ENCODE assay signal across 1 cellular context in the genomic region with DNA sequence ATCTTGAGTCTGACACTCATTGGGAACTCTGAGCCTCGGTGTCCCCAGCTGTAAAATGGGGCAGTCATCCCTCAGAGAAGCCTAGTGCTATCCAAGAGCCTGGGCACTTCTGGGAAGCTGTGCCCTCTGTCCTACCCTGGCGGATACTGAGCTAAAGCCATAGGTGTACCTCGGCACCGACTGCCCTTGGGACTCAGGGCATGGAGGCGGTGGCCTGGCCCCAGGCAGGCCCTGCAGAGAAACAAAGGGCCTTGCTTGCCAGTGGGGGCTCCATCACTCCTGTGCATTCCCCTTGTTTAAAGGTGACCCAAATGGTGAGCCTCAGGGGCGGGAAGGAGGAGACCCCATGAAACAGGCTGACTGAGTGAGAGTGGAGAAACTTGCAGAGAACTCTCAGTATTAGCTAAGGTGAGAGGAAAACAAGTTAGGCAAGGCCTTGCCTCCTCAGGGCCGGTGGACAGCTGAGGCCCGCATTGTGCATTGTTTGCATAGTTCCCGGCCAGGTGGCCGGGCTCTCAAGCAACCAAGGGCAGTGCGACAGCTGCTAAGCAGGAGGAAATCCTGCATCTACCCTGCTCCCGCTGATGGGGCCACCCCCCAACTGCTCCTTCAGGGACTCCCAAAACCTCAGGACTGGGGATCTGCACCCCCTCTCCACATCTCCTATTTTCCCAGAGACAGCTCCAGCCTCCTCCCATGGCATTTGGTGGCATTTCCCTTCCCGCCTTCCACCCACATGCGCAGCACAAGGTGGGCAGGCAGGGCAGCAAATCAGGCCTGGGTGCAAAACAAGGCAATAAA.
TF ChIP-seq lines count a peak whose summit lies in the region.

No MANE protein-coding gene starts in this region.

TF ChIP-seq in IMR-90, 13 proteins besides CTCF, POLR2A, EP300 and RAD21 (continued from another document):
- no peak for TF ChIP-seq NFE2L2 (IDR thresholded peaks at IDR 0.05; ENCODE audit: low read depth, low read length)
- no peak for TF ChIP-seq MAFK (IDR thresholded peaks at IDR 0.05; ENCODE audit: low read depth, low read length)
- no peak for TF ChIP-seq FOS (IDR thresholded peaks at IDR 0.05; ENCODE audit: low read depth, low read length)
- TF ChIP-seq BHLHE40 (IDR thresholded peaks at IDR 0.05; ENCODE audit: low read depth, low read length): no peak
- TF ChIP-seq, protein P1, sequence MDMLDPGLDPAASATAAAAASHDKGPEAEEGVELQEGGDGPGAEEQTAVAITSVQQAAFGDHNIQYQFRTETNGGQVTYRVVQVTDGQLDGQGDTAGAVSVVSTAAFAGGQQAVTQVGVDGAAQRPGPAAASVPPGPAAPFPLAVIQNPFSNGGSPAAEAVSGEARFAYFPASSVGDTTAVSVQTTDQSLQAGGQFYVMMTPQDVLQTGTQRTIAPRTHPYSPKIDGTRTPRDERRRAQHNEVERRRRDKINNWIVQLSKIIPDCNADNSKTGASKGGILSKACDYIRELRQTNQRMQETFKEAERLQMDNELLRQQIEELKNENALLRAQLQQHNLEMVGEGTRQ (IDR thresholded peaks at IDR 0.05; ENCODE audit: low read depth, low read length): no peak
- TF ChIP-seq MXI1 (IDR thresholded peaks at IDR 0.05; ENCODE audit: borderline replicate concordance, low read depth, low read length): no peak
- TF ChIP-seq, protein P2, sequence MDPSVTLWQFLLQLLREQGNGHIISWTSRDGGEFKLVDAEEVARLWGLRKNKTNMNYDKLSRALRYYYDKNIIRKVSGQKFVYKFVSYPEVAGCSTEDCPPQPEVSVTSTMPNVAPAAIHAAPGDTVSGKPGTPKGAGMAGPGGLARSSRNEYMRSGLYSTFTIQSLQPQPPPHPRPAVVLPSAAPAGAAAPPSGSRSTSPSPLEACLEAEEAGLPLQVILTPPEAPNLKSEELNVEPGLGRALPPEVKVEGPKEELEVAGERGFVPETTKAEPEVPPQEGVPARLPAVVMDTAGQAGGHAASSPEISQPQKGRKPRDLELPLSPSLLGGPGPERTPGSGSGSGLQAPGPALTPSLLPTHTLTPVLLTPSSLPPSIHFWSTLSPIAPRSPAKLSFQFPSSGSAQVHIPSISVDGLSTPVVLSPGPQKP (IDR thresholded peaks at IDR 0.05; ENCODE audit: borderline replicate concordance, low read depth, low read length): no peak
- TF ChIP-seq CHD1 (IDR thresholded peaks at IDR 0.05; ENCODE audit: low read depth, low read length): no peak
- no peak for TF ChIP-seq CEBPB (IDR thresholded peaks at IDR 0.05; ENCODE audit: low read depth, low read length)
- TF ChIP-seq RFX5 (IDR thresholded peaks at IDR 0.05; ENCODE audit: low read depth, low read length): no peak
- no peak for TF ChIP-seq SMC3 (IDR thresholded peaks at IDR 0.05; ENCODE audit: low read depth, low read length)
- no peak for TF ChIP-seq MAZ (IDR thresholded peaks at IDR 0.05; ENCODE audit: borderline replicate concordance, low read depth, low read length)
